ENCODE assay signal across 8 cellular contexts in genomic region chr3:15794303-15794771, GRCh38. TPM values are rescaled to one million over a fixed set of nuclear protein-coding genes. Genes with fewer than 3 reads are reported as not detected.
DNase-seq lines count a peak whose midpoint lies in the region; ATAC-seq, FAIRE-seq and TF ChIP-seq lines count a peak whose summit lies in the region.

No MANE protein-coding gene starts in this region.

- peaks cover 42% of the 10 kb centered on the region for H3K4me1 ChIP-seq in HepG2 (ENCODE audit: insufficient read depth, low read length)

- TF ChIP-seq EP300 in HepG2 (IDR thresholded peaks at IDR 0.05; ENCODE audit: low read depth in 2 of 2, low read length in 2 of 2) (no peak), HepG2 (CRISPR knock-in tag; IDR thresholded peaks at IDR 0.05; ENCODE audit: borderline replicate concordance) (no peak)

- FAIRE-seq in GM12891 (lab: Jason Lieb, UNC) (peak; percentile 64), HepG2 (lab: Jason Lieb, UNC) (no peak)

- H3K27ac ChIP-seq in HepG2 (ENCODE audit: extremely low read length, insufficient read depth, low read length) = no peak overlapping the region

- H3K9me3 ChIP-seq in HepG2 (ENCODE audit: low read length) = no peaks in the 10 kb centered on the region

- WGBS in HepG2 (ENCODE audit: low lambda C conversion rate) = 97% methylated on average over 3 of the region's 3 CpGs

- in situ Hi-C loops in HepG2 (cut with HindIII; ENCODE audit: extremely low pct_ligation_motif_present, low pct_unique_long_range_greater_than_20kb) = no loop called here

- H3K4me3 ChIP-seq in HepG2 (replicated peaks in 1 of 3; ENCODE audit: insufficient read depth in 1 of 3, low read depth in 2 of 3, low read length in 3 of 3) = no peak overlapping the region

- ATAC-seq in natural killer cell (peak; percentile 46 to 79 (median 72)), HG03460 (IDR thresholded peaks at IDR 0.05; ENCODE audit: unreplicated experiment) (no peak), HepG2 (no peak)

- no peaks in the 10 kb centered on the region for H3K27me3 Mint-ChIP-seq in natural killer cell (ENCODE audit: low read depth in 2 of 2)

- H3K36me3 ChIP-seq in HepG2 (replicated peaks in 1 of 2; ENCODE audit: control insufficient read depth in 1 of 2, insufficient read depth in 2 of 2, low read length in 2 of 2) = 0 out of 5 replicates have a peak, but pooled peaks cover 0 to 2% of the 10 kb centered on the region in 2 experiments

- intact Hi-C loops in natural killer cell (cut with micrococcal nuclease) = loop anchor here (2.0 to 10.0 kb wide), 2 partner anchors 128 to 1650 kb away; no protein-coding TSS in a partner anchor
- intact Hi-C loops in HepG2 (cut with micrococcal nuclease; ENCODE audit: unreplicated experiment) = loop anchor here (10.0 kb wide), 1 partner anchor 190 kb away; the partner anchor contains the start of genes BTD and HACL1

- H3K9ac ChIP-seq in HepG2 (ENCODE audit: insufficient read depth, low read depth, low read length) = no peak overlapping the region

- TF ChIP-seq CTCF in natural killer cell (IDR thresholded peaks at IDR 0.05) = no peak
- TF ChIP-seq CTCF in HepG2 (CRISPR knock-in tag; IDR thresholded peaks at IDR 0.05) = no peak

- H2AFZ ChIP-seq in HepG2 (ENCODE audit: low read length) = no peak overlapping the region

- TF ChIP-seq POLR2A in GM12891 (IDR thresholded peaks at IDR 0.05; ENCODE audit: low read depth, low read length) (no peak), HepG2 (IDR thresholded peaks at IDR 0.05; ENCODE audit: insufficient read depth in 1 of 2, low read depth in 2 of 2, low read length in 2 of 2) (no peak)

- peak overlapping the region; percentile 91 to 92 for H3K27ac Mint-ChIP-seq in natural killer cell

- no peak for DNase-seq in GM12891 (ENCODE audit: insufficient read length, low spot score)
- DNase-seq in HT1080 (ENCODE audit: low read depth) = peak; percentile 62
- peak; percentile 84 for DNase-seq in amniotic epithelial cell (ENCODE audit: low read depth)
- no peak for DNase-seq in natural killer cell
- no peak for DNase-seq in HepG2 (ENCODE audit: low spot score)
- DNase-seq in activated naive CD4-positive, alpha-beta T cell treated with anti-CD3 and anti-CD28 coated beads, Interleukin-2, amount 50 U/mL, for 16 hours = no peak
- DNase-seq in NCI-H187 (lab: John Stamatoyannopoulos, UW) = no peak

- peaks cover 30% of the 10 kb centered on the region for H3K79me2 ChIP-seq in HepG2 (ENCODE audit: insufficient read depth, low read length)

- peaks cover 0 to 2% of the 10 kb centered on the region in 2 donors for H3K9me3 Mint-ChIP-seq in natural killer cell

- no peaks in the 10 kb centered on the region; a peak in 1 of 5 replicates for H3K27me3 ChIP-seq in HepG2 (ENCODE audit: control insufficient read depth in 1 of 2, insufficient read depth in 2 of 2, low read length in 2 of 2)

- H3K4me2 ChIP-seq in HepG2 (ENCODE audit: low read depth, low read length) = no peak overlapping the region

- no TSS peak for BruUV-seq in HepG2 (replicated peaks; lab: Mats Ljungman, UMichigan)

- POLR2A ChIA-PET in HepG2 (lab: Yijun Ruan, JAX) = no interaction called here

- no peak for TF ChIP-seq RAD21 in HepG2 (CRISPR knock-in tag; IDR thresholded peaks at IDR 0.05)

- H4K20me1 ChIP-seq in HepG2 (ENCODE audit: insufficient read depth, low read length) = 0 out of 2 replicates have a peak, but pooled peaks cover 3% of the 10 kb centered on the region

- H3K36me3 Mint-ChIP-seq in natural killer cell = peaks cover 8% of the 10 kb centered on the region

- peak overlapping the region; percentile 91 for H3K4me3 Mint-ChIP-seq in natural killer cell

- CTCF ChIA-PET in HepG2 (lab: Yijun Ruan, JAX; ENCODE audit: low intra/inter-chr PET ratio, low total read pairs) = no interaction called here

- H3K4me1 Mint-ChIP-seq in natural killer cell = peaks cover 72 to 76% of the 10 kb centered on the region in 2 donors

TF ChIP-seq in GM12891, 5 proteins besides CTCF, POLR2A, EP300 and RAD21:
- TF ChIP-seq SPI1 (IDR thresholded peaks at IDR 0.05; ENCODE audit: low read depth, low read length) = no peak
- no peak for TF ChIP-seq POU2F2 (IDR thresholded peaks at IDR 0.05; ENCODE audit: low read depth, low read length)
- no peak for TF ChIP-seq PAX5 (IDR thresholded peaks at IDR 0.05; ENCODE audit: insufficient read depth, low read length, severe bottlenecking)
- no peak for TF ChIP-seq TAF1 (IDR thresholded peaks at IDR 0.05; ENCODE audit: low read depth, low read length)
- no peak for TF ChIP-seq POLR2AphosphoS5 (IDR thresholded peaks at IDR 0.05; ENCODE audit: low read depth, low read length)

TF ChIP-seq in HepG2, 621 proteins besides CTCF, POLR2A, EP300 and RAD21:
- no peak for TF ChIP-seq ZBTB3 (CRISPR knock-in tag; IDR thresholded peaks at IDR 0.05; ENCODE audit: borderline replicate concordance, low read depth)
- TF ChIP-seq KAT2B (IDR thresholded peaks at IDR 0.05; ENCODE audit: borderline replicate concordance, low read depth, low read length) = no peak
- TF ChIP-seq, protein P1, sequence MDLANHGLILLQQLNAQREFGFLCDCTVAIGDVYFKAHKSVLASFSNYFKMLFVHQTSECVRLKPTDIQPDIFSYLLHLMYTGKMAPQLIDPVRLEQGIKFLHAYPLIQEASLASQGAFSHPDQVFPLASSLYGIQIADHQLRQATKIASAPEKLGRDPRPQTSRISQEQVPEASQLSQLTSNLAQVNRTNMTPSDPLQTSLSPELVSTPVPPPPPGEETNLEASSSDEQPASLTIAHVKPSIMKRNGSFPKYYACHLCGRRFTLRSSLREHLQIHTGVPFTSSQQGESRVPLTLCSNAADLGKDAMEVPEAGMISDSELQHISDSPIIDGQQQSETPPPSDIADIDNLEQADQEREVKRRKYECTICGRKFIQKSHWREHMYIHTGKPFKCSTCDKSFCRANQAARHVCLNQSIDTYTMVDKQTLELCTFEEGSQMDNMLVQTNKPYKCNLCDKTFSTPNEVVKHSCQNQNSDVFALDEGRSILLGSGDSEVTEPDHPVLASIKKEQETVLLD (CRISPR knock-in tag; IDR thresholded peaks at IDR 0.05; ENCODE audit: low read depth) = no peak
- no peak for TF ChIP-seq SNAI1 (CRISPR knock-in tag; IDR thresholded peaks at IDR 0.05; ENCODE audit: borderline replicate concordance)

RNA-seq across cellular contexts. Expression of gene ANKRD28, which starts 3.4 kb away (rescaled TPM):
- polyA plus RNA-seq in GM12891 (2012; ENCODE audit: low read depth, missing spikeins) = 15.1 TPM
- 96.1 and 98.7 TPM in 2 replicates for total RNA-seq in HT1080 (2014; rRNA removed; shearing (Covaris generic))
- polyA plus RNA-seq in HT1080 (2015; cell fraction: cytosol; rRNA removed) = 42.4 and 59.1 TPM in 2 replicates
- polyA plus RNA-seq in HT1080 (2015; cell fraction: nucleus; rRNA removed) = 144 and 156 TPM in 2 replicates
- total RNA-seq in natural killer cell (10 to 100 TPM; 58.0 to 99.7 (median 91.7) TPM), HepG2 (2016; rRNA removed; fragmentation: Illumina TruSeq; extraction: Trizol) (28.9 and 40.2 TPM in 2 replicates)
- 11.3 and 13.1 TPM in 2 replicates for total RNA-seq in HepG2 (2016; cell fraction: cytosol; rRNA removed; fragmentation: Illumina TruSeq; extraction: Trizol; ENCODE audit: low read depth)
- 28.4 and 36.2 TPM in 2 replicates for total RNA-seq in HepG2 (2016; cell fraction: insoluble cytoplasmic fraction; rRNA removed; fragmentation: Illumina TruSeq; extraction: Trizol)
- 11.2 and 14.5 TPM in 2 replicates for total RNA-seq in HepG2 (2016; cell fraction: membrane; rRNA removed; fragmentation: Illumina TruSeq; extraction: Trizol)
- total RNA-seq in HepG2 (2016; cell fraction: nucleus; rRNA removed; fragmentation: Illumina TruSeq; extraction: Trizol) = 41.2 and 46.8 TPM in 2 replicates
- 20.7 and 21.0 TPM in 2 replicates for polyA plus RNA-seq in HepG2 (2011; rRNA removed)
- polyA plus RNA-seq in HepG2 (2011; cell fraction: cytosol; rRNA removed) = 9.2 and 14.8 TPM in 2 replicates
- 30.1 TPM in 2 replicates for polyA plus RNA-seq in HepG2 (2011; cell fraction: nucleus; rRNA removed)
- polyA plus RNA-seq in HepG2 (2012) = 18.6 and 18.7 TPM in 2 replicates
- polyA plus RNA-seq in HepG2 (2016; cell fraction: cytosol; fragmentation: Illumina TruSeq; extraction: Trizol; ENCODE audit: low read depth) = 0.62 and 0.75 TPM in 2 replicates
- polyA plus RNA-seq in HepG2 (2016; cell fraction: insoluble cytoplasmic fraction; fragmentation: Illumina TruSeq; extraction: Trizol; ENCODE audit: low read depth) = 23.3 and 24.0 TPM in 2 replicates
- 3.1 and 4.0 TPM in 2 replicates for polyA plus RNA-seq in HepG2 (2016; cell fraction: membrane; fragmentation: Illumina TruSeq; extraction: Trizol; ENCODE audit: low read depth)
- 32.5 and 40.7 TPM in 2 replicates for polyA plus RNA-seq in HepG2 (2016; cell fraction: nucleus; fragmentation: Illumina TruSeq; extraction: Trizol; ENCODE audit: insufficient read depth, low read depth)
- polyA minus RNA-seq in HepG2 (2011; rRNA and poly(A)+ RNA removed; ENCODE audit: low replicate concordance) = 40.3 and 73.4 TPM in 2 replicates
- 19.9 TPM in 2 replicates for polyA minus RNA-seq in HepG2 (2011; cell fraction: cytosol; rRNA and poly(A)+ RNA removed)
- polyA minus RNA-seq in HepG2 (2011; cell fraction: nucleus; rRNA and poly(A)+ RNA removed) = 106 and 111 TPM in 2 replicates

Comparison
In these comparisons a context has a peak if more than half of its experiments do, and no peak if none do; other contexts are left out.
1. DNase-seq: peak in HT1080 (single experiment) and amniotic epithelial cell (single experiment); none in GM12891 (single experiment), natural killer cell (single experiment), HepG2 (single experiment), activated naive CD4-positive, alpha-beta T cell treated with anti-CD3 and anti-CD28 coated beads, Interleukin-2, amount 50 U/mL, for 16 hours (single experiment) and NCI-H187 (0 of 2).
2. ATAC-seq: peak in natural killer cell (3 of 3); none in HG03460 (single experiment) and HepG2 (single experiment).